In the genomic region with DNA sequence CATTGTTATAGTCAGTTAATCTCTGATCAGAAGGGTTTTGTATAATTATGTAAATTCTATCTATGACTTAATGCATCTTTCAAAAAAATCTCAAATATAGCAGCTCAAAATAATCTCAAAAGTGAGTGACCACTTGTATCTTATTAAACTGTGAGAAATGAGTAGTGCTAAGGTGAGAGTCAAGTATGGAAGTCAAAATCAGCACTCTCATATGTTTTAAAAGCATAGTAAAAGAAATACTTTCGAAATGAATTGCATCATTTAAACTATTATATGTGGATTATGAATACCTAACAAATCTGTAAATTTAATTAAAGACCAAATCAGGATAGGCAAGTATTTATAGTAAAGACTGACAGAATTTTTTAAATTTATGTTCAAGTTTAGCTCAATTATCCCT, we compare ENCODE assay signal across 25 cellular contexts.
"Had no signal": no experiment of that assay in that cellular context is flagged by ENCODE, and none has a peak within 500 bp of the region (broad histone marks: within the 10 kb centered on the region; RNA-seq: fewer than 3 reads in every experiment).

No MANE protein-coding gene starts in this region.

- H3K79me2 ChIP-seq: hepatocyte had no signal

- H3K4me1 ChIP-seq: esophagus squamous epithelium, gastroesophageal sphincter, heart right ventricle had no signal

- H3K9me3 ChIP-seq: esophagus squamous epithelium, gastroesophageal sphincter, heart right ventricle had no signal

- FAIRE-seq: astrocyte, bronchial epithelial cell had no signal

- H3K4me2 ChIP-seq: hepatocyte had no signal

- ATAC-seq: activated CD4-positive, alpha-beta T cell treated with anti-CD3 and anti-CD28 coated beads for 36 hours; activated CD8-positive, alpha-beta memory T cell treated with anti-CD3 and anti-CD28 coated beads, Interleukin-2, amount 10 ng/mL, durations not matched to agents 7 days and 5 days; activated CD8-positive, alpha-beta T cell treated with anti-CD3 and anti-CD28 coated beads, Interleukin-2, amount 10 ng/mL, durations not matched to agents 7 days and 5 days; gastroesophageal sphincter; heart right ventricle had no signal

- H3K27me3 ChIP-seq: brain microvascular endothelial cell, dorsolateral prefrontal cortex, esophagus squamous epithelium, gastroesophageal sphincter, heart right ventricle, hepatocyte had no signal

- DNase-seq: activated CD4-positive, alpha-beta memory T cell treated with anti-CD3 and anti-CD28 coated beads for 36 hours; activated CD4-positive, alpha-beta T cell treated with anti-CD3 and anti-CD28 coated beads, Interleukin-2, amount 10 ng/mL, durations not matched to agents 24 days and 14 days; activated CD4-positive, CD25-positive, alpha-beta regulatory T cell; activated CD4-positive, CD25-positive, alpha-beta regulatory T cell treated with anti-CD3 and anti-CD28 coated beads, Interleukin-2, amount 50 U/mL, for 72 hours; activated CD8-positive, alpha-beta memory T cell treated with anti-CD3 and anti-CD28 coated beads, Interleukin-2, amount 10 ng/mL, durations not matched to agents 7 days and 5 days; activated CD8-positive, alpha-beta memory T cell treated with anti-CD3 and anti-CD28 coated beads, Interleukin-2, amount 50 U/mL, for 4 hours; activated CD8-positive, alpha-beta T cell treated with anti-CD3 and anti-CD28 coated beads, Interleukin-2, amount 10 ng/mL, durations not matched to agents 7 days and 5 days; activated effector memory CD4-positive, alpha-beta T cell treated with anti-CD3 and anti-CD28 coated beads, Interleukin-2, amount 50 U/mL, for 16 hours; activated naive CD4-positive, alpha-beta T cell; activated naive CD4-positive, alpha-beta T cell treated with anti-CD3 and anti-CD28 coated beads, Interleukin-2, amount 50 U/mL, for 16 hours; activated T-cell treated with anti-CD3 and anti-CD28 coated beads, Interleukin-2, amount 50 U/mL, for 1 hour; activated T-cell treated with anti-CD3 and anti-CD28 coated beads, Interleukin-2, amount 50 U/mL, for 48 hours; amniotic stem cell; brain microvascular endothelial cell; effector memory CD4-positive, alpha-beta T cell; esophagus squamous epithelium; heart right ventricle; T-helper 2 cell had no signal

- H3K4me3 ChIP-seq: coronary artery, dorsolateral prefrontal cortex, esophagus squamous epithelium, gastroesophageal sphincter, heart right ventricle, hepatocyte had no signal

- H3K27ac ChIP-seq: brain microvascular endothelial cell, coronary artery, dorsolateral prefrontal cortex, esophagus squamous epithelium, gastroesophageal sphincter, heart right ventricle, hepatocyte had no signal

- H2AFZ ChIP-seq: hepatocyte had no signal

- H3K36me3 ChIP-seq: brain microvascular endothelial cell, esophagus squamous epithelium, gastroesophageal sphincter, heart right ventricle had no signal
